Comparison of ENCODE assay signal across 34 cellular contexts in the genomic region with DNA sequence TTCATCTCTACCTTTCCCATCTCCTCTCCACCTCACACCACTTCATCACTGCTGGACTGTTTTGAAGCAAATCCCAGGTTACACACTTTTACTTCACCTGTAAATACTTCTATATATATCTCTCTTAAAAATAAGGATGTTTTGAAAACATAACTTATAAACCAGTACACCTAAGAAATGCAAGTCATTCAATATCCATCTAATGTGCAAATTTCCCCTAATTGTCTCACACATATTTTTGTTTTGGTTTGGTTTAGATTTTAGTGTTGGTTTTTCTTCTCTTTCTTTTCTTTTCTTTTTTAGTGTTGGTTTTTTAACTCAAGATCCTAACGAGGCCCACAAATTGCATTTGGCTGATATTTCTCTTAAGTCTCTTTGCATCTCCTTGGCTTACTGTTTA. TPM values are rescaled to one million over a fixed set of nuclear protein-coding genes. Genes with fewer than 3 reads are reported as not detected.
"Had no signal": no experiment of that assay in that cellular context is flagged by ENCODE, and none has a peak within 500 bp of the region (broad histone marks: within the 10 kb centered on the region; RNA-seq: fewer than 3 reads in every experiment).

No MANE protein-coding gene starts in this region.

- H3K27ac ChIP-seq: colonic mucosa, epithelial cell of prostate, esophagus squamous epithelium, gastrocnemius medialis, heart right ventricle, left lung, lower lobe of right lung had no signal

- ATAC-seq: effector memory CD8-positive, alpha-beta T cell; esophagus mucosa; gastrocnemius medialis; heart right ventricle; left cardiac atrium; left lung; left ventricle myocardium superior; lower lobe of right lung; mucosa of descending colon had no signal

- DNase-seq: colonic mucosa; cortex of kidney; effector CD8-positive, alpha-beta T cell; effector memory CD8-positive, alpha-beta T cell; endodermal cell; erythroblast; esophagus squamous epithelium; foreskin fibroblast; foreskin melanocyte; gastrocnemius medialis; glutamatergic neuron; head of caudate nucleus; heart right ventricle; hippocampal formation; left cardiac atrium; left lung; left ventricle myocardium superior; lower lobe of right lung; mesenchymal stem cell; mucosa of descending colon; naive B cell had no signal

- H3K27me3 ChIP-seq: colonic mucosa, esophagus squamous epithelium, gastrocnemius medialis, left lung had no signal

- H3K4me1 Mint-ChIP-seq: endodermal cell, mesothelial cell of epicardium, naive B cell had no signal

- H3K36me3 ChIP-seq: colonic mucosa, esophagus squamous epithelium, gastrocnemius medialis, heart right ventricle, left lung, lower lobe of right lung had no signal

- H3K9me3 Mint-ChIP-seq: dendritic cell treated with granulocyte-macrophage colony-stimulating factor and Interleukin-4, amounts not matched to agents 40 ng/mL and 50 ng/mL, for 4 days; effector memory CD8-positive, alpha-beta T cell; mesothelial cell of epicardium; naive B cell had no signal

- H3K4me1 ChIP-seq: colonic mucosa, esophagus squamous epithelium, gastrocnemius medialis, heart right ventricle, left lung, lower lobe of right lung had no signal

- H3K4me3 Mint-ChIP-seq: dendritic cell treated with granulocyte-macrophage colony-stimulating factor and Interleukin-4, amounts not matched to agents 40 ng/mL and 50 ng/mL, for 4 days; effector memory CD8-positive, alpha-beta T cell; endodermal cell; mesothelial cell of epicardium; naive B cell had no signal

- FAIRE-seq: endometrium, islet of Langerhans, keratinocyte had no signal

- H3K36me3 Mint-ChIP-seq: mesothelial cell of epicardium, naive B cell had no signal

- H3K27ac Mint-ChIP-seq: dendritic cell treated with granulocyte-macrophage colony-stimulating factor and Interleukin-4, amounts not matched to agents 40 ng/mL and 50 ng/mL, for 4 days; effector memory CD8-positive, alpha-beta T cell; endodermal cell; mesothelial cell of epicardium had no signal

- H3K4me3 ChIP-seq: colonic mucosa, esophagus squamous epithelium, gastrocnemius medialis, heart right ventricle, left lung, lower lobe of right lung, mucosa of descending colon had no signal

- H3K9me3 ChIP-seq: colonic mucosa, esophagus squamous epithelium, gastrocnemius medialis, heart right ventricle, left lung, lower lobe of right lung, mucosa of descending colon had no signal

RNA-seq across cellular contexts. Expression of a gene that starts 19.2 kb away (rescaled TPM):
- total RNA-seq: dermis microvascular lymphatic vessel endothelial cell, gastrocnemius medialis, glomerular endothelial cell, kidney epithelial cell, left ventricle myocardium superior, lower leg skin, lung microvascular endothelial cell, mesothelial cell of epicardium, mucosa of descending colon, myocyte had no signal
- polyA plus RNA-seq: heart right ventricle had no signal
